8 cellular contexts compared by ENCODE assay signal in the genomic region with DNA sequence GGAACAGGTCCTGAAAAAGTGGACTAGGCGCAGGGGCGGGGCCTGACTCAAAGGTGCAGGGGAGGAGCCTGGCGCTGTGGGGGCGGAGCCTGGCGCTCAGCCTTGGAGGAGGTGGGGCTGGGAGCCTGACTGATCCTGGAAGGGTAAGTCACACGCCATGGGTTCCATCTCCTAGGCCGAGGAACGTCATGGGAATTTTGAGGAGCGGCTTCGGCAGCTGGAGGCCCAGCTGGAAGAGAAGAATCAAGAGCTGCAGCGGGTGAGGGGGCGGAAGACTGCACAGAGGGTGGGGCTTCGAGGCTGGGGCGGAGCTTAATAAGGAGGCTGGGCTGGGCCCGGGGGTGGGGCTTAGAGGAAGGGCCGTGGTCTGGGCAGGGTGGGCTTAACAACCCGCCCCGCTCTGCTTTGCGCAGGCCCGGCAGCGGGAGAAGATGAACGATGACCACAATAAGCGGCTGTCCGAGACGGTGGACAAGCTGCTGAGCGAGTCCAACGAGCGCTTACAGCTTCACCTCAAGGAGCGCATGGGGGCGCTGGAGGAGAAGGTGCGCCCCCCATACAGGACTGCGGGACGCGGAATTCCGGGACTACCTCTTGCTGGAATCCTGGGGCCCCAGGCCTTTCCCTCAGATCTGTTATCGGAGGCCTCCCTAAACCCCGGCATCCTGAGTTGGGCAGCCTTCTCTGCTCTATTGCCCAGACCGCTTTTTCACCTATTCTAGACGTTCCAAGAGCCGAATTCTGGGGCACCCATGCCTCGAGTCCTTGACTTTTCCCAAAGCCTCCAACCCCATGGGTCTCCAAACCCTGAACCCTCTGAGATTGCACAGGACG. TPM values are rescaled to one million over a fixed set of nuclear protein-coding genes. Genes with fewer than 3 reads are reported as not detected.
DNase-seq lines count a peak whose midpoint lies in the region; ATAC-seq and TF ChIP-seq lines count a peak whose summit lies in the region.

No MANE protein-coding gene starts in this region.

- H3K36me3 ChIP-seq in neutrophil: no peaks in the 10 kb centered on the region

- H3K4me3 Mint-ChIP-seq in activated B cell treated with CpG ODN at 0.5 μM for 24 hours: peak overlapping the region; percentile 68

- ATAC-seq in activated B cell treated with CpG ODN at 0.5 μM for 24 hours (ENCODE audit: low read depth) (peak; percentile 70), GM19328 (IDR thresholded peaks at IDR 0.05; ENCODE audit: unreplicated experiment) (no peak)

- POLR2A ChIA-PET in activated B cell treated with CpG ODN at 0.5 μM for 24 hours (lab: Charles Lee): interaction anchor here (0.6 to 1.3 kb wide), 2 partner anchors 15 to 1786 kb away, joined by 3 to 4 read pairs; no protein-coding TSS in a partner anchor

- H3K9me3 Mint-ChIP-seq in activated B cell treated with CpG ODN at 0.5 μM for 24 hours: no peaks in the 10 kb centered on the region

- H3K27ac Mint-ChIP-seq in activated B cell treated with CpG ODN at 0.5 μM for 24 hours: no peak overlapping the region

- CTCF ChIA-PET in activated B cell treated with CpG ODN at 0.5 μM for 24 hours (lab: Charles Lee): interaction anchor here (0.8 kb wide), 1 partner anchor 36 kb away, joined by 3 read pairs; no protein-coding TSS in a partner anchor

- no peak for DNase-seq in activated B cell treated with CpG ODN at 0.5 μM for 24 hours
- DNase-seq in epithelial cell of proximal tubule (ENCODE audit: low read depth): no peak
- no peak for DNase-seq in T1000 (lab: John Stamatoyannopoulos, UW)
- no peak for DNase-seq in NCI-H1694 treated with DMSO at 0.1 percent for 48 hours (lab: John Stamatoyannopoulos, UW)
- no peak for DNase-seq in DMS53 (lab: John Stamatoyannopoulos, UW)

- no peaks in the 10 kb centered on the region for H3K36me3 Mint-ChIP-seq in activated B cell treated with CpG ODN at 0.5 μM for 24 hours (ENCODE audit: low read depth)

- H3K27ac ChIP-seq in C4-2B (peak overlapping the region; percentile 45), neutrophil (no peak overlapping the region)

- no peaks in the 10 kb centered on the region for H3K9me3 ChIP-seq in neutrophil

- H3K27me3 ChIP-seq in neutrophil: peaks cover 59% of the 10 kb centered on the region

- TF ChIP-seq CTCF in C4-2B (conservative IDR thresholded peaks at IDR 0.05) (no peak), activated B cell treated with CpG ODN at 0.5 μM for 24 hours (IDR thresholded peaks at IDR 0.05) (no peak), epithelial cell of proximal tubule (conservative IDR thresholded peaks at IDR 0.05; ENCODE audit: low read depth, low read length) (peak; percentile 21), neutrophil (IDR thresholded peaks at IDR 0.05) (no peak)

- intact Hi-C loops in activated B cell treated with CpG ODN at 0.5 μM for 24 hours (cut with micrococcal nuclease): no loop called here

- H3K4me1 ChIP-seq in neutrophil (ENCODE audit: control insufficient read depth in 1 of 2, insufficient read depth in 1 of 2, low read depth in 1 of 2, low read length in 1 of 2): peaks cover 7% of the 10 kb centered on the region in 2 experiments

- H3K27me3 Mint-ChIP-seq in activated B cell treated with CpG ODN at 0.5 μM for 24 hours: peaks cover 35% of the 10 kb centered on the region

- H3K4me1 Mint-ChIP-seq in activated B cell treated with CpG ODN at 0.5 μM for 24 hours: peaks cover 12% of the 10 kb centered on the region

- peak overlapping the region; percentile 42 for H3K4me3 ChIP-seq in epithelial cell of proximal tubule (ENCODE audit: low read depth, low read length)
- H3K4me3 ChIP-seq in neutrophil (ENCODE audit: low read depth in 1 of 2, low read length in 1 of 2): peak overlapping the region; percentile 7 to 20

RNA-seq across cellular contexts. Expression of gene PPFIA3, which starts 14.5 kb away (rescaled TPM):
- 1.2 and 3.6 TPM in 2 replicates for total RNA-seq in activated B cell treated with CpG ODN at 0.5 μM for 24 hours
- total RNA-seq in epithelial cell of proximal tubule: 1.7 and 3.3 TPM in 2 replicates

RNA-seq across cellular contexts. Expression of gene C19orf73, which starts 14.9 kb away (rescaled TPM):
- total RNA-seq in activated B cell treated with CpG ODN at 0.5 μM for 24 hours: 0.98 and 1.0 TPM in 2 replicates
- 2.7 and 10.3 TPM in 2 replicates for total RNA-seq in epithelial cell of proximal tubule

RNA-seq across cellular contexts. Expression of gene LIN7B, which starts 19.7 kb away (rescaled TPM):
- 3.6 and 4.4 TPM in 2 replicates for total RNA-seq in activated B cell treated with CpG ODN at 0.5 μM for 24 hours
- 2.2 and 3.7 TPM in 2 replicates for total RNA-seq in epithelial cell of proximal tubule

RNA-seq across cellular contexts. Expression of gene HRC, which starts 21.4 kb away (rescaled TPM):
- total RNA-seq in activated B cell treated with CpG ODN at 0.5 μM for 24 hours (not detected in 2 replicates), epithelial cell of proximal tubule (not detected in 2 replicates)

RNA-seq across cellular contexts. Expression of gene TRPM4, which starts 23.8 kb away (rescaled TPM):
- total RNA-seq in activated B cell treated with CpG ODN at 0.5 μM for 24 hours (not detected in 2 replicates), epithelial cell of proximal tubule (11.6 and 13.3 TPM in 2 replicates)
